Comparison of ENCODE assay signal across 8 cellular contexts in genomic region chr12:31682136-31682962, GRCh38. TPM values are rescaled to one million over a fixed set of nuclear protein-coding genes. Genes with fewer than 3 reads are reported as not detected.
A peak's percentile ranks its signal among the peaks of the same experiment; 100 is the strongest.
DNase-seq lines count a peak whose midpoint lies in the region; ATAC-seq and TF ChIP-seq lines count a peak whose summit lies in the region.

No MANE protein-coding gene starts in this region.

- H3K27me3 ChIP-seq in colonic mucosa (no peaks in the 10 kb centered on the region), lung (ENCODE audit: control insufficient read depth, insufficient read depth) (no peaks in the 10 kb centered on the region)

- peak; percentile 92 for TF ChIP-seq CTCF in C4-2B (conservative IDR thresholded peaks at IDR 0.05)
- peak; percentile 61 for TF ChIP-seq CTCF in colonic mucosa (IDR thresholded peaks at IDR 0.05)
- peak; percentile 83 for TF ChIP-seq CTCF in lung (IDR thresholded peaks at IDR 0.05; ENCODE audit: control extremely low read depth, extremely low read depth)

- 66 to 70% methylated on average over 10 of the region's 10 CpGs for WGBS in lung, 2 donors

- H3K27ac ChIP-seq in C4-2B (no peak overlapping the region), colonic mucosa (no peak overlapping the region), lung (ENCODE audit: low read depth in 1 of 2, low read length in 1 of 2) (no peak overlapping the region)

- no peaks in the 10 kb centered on the region for H3K4me1 ChIP-seq in colonic mucosa
- H3K4me1 ChIP-seq in lung (ENCODE audit: control insufficient read depth in 2 of 2, insufficient read depth in 2 of 2, low read length in 2 of 2) = no peaks in the 10 kb centered on the region

- H3K36me3 ChIP-seq in colonic mucosa (no peaks in the 10 kb centered on the region), lung (ENCODE audit: control insufficient read depth in 2 of 2, insufficient read depth in 2 of 2, low read length in 2 of 2) (peaks cover 1 to 5% of the 10 kb centered on the region in 2 donors)

- intact Hi-C loops in colonic mucosa (cut with DNase I) = loop anchor here (10.0 kb wide), 1 partner anchor 382 kb away; no protein-coding TSS in a partner anchor

- no peak overlapping the region for H3K9ac ChIP-seq in colonic mucosa (ENCODE audit: low read depth in 2 of 2, low read length in 2 of 2)

- DNase-seq in NCI-H510A (lab: John Stamatoyannopoulos, UW) = peak; percentile 69
- DNase-seq in activated CD4-positive, alpha-beta T cell treated with anti-CD3 and anti-CD28 coated beads for 1 hour = peak; percentile 38
- DNase-seq in colonic mucosa = peak; percentile 71
- peak; percentile 59 for DNase-seq in lung (ENCODE audit: low spot score)
- peak; percentile 39 for DNase-seq in stimulated activated CD8-positive, alpha-beta memory T cell treated with anti-CD3 and anti-CD28 coated beads, Interleukin-4, amount 100 ng/mL, for 24 hours (ENCODE audit: low read depth)

- H3K4me3 ChIP-seq in colonic mucosa (no peak overlapping the region), lung (no peak overlapping the region)

- ATAC-seq in GM19351 (IDR thresholded peaks at IDR 0.05; ENCODE audit: unreplicated experiment) (peak; percentile 87), HG03460 (IDR thresholded peaks at IDR 0.05; ENCODE audit: unreplicated experiment) (peak; percentile 72), lung (ENCODE audit: insufficient read depth, low FRiP score) (peak; percentile 93)

- no peaks in the 10 kb centered on the region for H3K9me3 ChIP-seq in colonic mucosa
- H3K9me3 ChIP-seq in lung (ENCODE audit: control insufficient read depth in 2 of 2, insufficient read depth in 1 of 2, low read length in 1 of 2) = peaks cover 0 to 5% of the 10 kb centered on the region in 2 donors

RNA-seq across cellular contexts. Expression of gene ETFBKMT, which starts 22.9 kb away (rescaled TPM):
- total RNA-seq in colonic mucosa = 1 to 10 TPM; 3.7 to 5.2 TPM
- 1 to 10 TPM; 3.8 to 3.9 TPM for total RNA-seq in lung
- 1 to 10 TPM; 1.3 to 1.8 TPM for polyA plus RNA-seq in lung

RNA-seq across cellular contexts. Expression of gene AMN1, which starts 46.5 kb away (rescaled TPM):
- total RNA-seq in colonic mucosa (1 to 10 TPM; 4.4 to 4.8 TPM), lung (10 to 100 TPM in 1 of 2 donors, 1 to 10 TPM in 1; 5.7 to 20.0 TPM)
- polyA plus RNA-seq in lung = 10 to 100 TPM in 1 of 2 donors, 1 to 10 TPM in 1; 8.4 to 14.3 TPM
